Comparison of ENCODE assay signal across 22 cellular contexts in the genomic region with DNA sequence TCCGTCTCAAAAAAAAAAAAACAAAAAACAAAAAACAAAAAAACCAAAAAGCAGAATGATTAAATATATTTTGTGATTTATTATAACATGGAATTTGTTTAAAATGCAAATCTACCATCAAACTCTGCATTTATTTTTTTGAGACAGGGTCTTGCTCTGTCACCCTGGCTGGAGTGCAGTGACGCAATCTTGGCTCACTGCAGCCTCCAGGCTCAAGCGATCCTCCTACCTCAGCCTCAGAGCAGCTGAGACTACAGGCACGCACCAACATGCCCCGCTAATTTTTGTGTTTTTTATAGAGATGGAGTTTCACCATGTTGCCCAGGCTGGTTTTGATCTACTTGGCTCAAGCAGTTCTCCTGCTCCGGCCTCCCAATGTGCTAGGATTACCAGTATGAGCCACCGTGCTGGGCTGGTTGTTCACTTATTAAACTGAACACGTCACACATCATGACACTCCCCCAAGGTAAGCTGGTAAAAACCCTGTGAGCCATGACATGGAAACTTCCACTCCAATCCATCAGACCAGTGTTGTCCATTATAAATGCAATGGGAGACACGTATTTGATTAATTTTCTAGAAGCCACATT. TPM values are rescaled to one million over a fixed set of nuclear protein-coding genes. Genes with fewer than 3 reads are reported as not detected.
DNase-seq lines count a peak whose midpoint lies in the region; ATAC-seq, FAIRE-seq and TF ChIP-seq lines count a peak whose summit lies in the region.
"Had no signal": no experiment of that assay in that cellular context is flagged by ENCODE, and none has a peak within 500 bp of the region (broad histone marks: within the 10 kb centered on the region; RNA-seq: fewer than 3 reads in every experiment).

No MANE protein-coding gene starts in this region.

- no peak for TF ChIP-seq RAD21 in K562 (CRISPR knock-in tag; conservative IDR thresholded peaks at IDR 0.05 in 1 of 2, IDR thresholded peaks at IDR 0.05 in 1 of 2)

- H3K9me3 ChIP-seq in K562 (replicated peaks; ENCODE audit: control insufficient read depth, insufficient read depth, low read depth, low read length) (no peaks in the 10 kb centered on the region), prostate gland (no peaks in the 10 kb centered on the region), right cardiac atrium (ENCODE audit: control insufficient read depth, low read length) (no peaks in the 10 kb centered on the region)
- H3K9me3 ChIP-seq: SK-N-SH had no signal

- DNase-seq in D721Med (ENCODE audit: insufficient read length, low spot score) (no peak), K562 (ENCODE audit: extremely low read depth in 1 of 4, low spot score in 3 of 4) (no peak), kidney tubule cell (ENCODE audit: low spot score) (peak; percentile 94), prostate gland (ENCODE audit: low spot score) (peak; percentile 57), UCSD-AML1 (lab: John Stamatoyannopoulos, UW; ENCODE audit: unreplicated experiment) (no peak), right cardiac atrium (no peak), sciatic nerve (ENCODE audit: low spot score) (no peak)
- DNase-seq in activated CD4-positive, alpha-beta T cell treated with anti-CD3 and anti-CD28 coated beads for 4 hours = no peak
- DNase-seq: DMS 273 treated with DMSO at 0.1 percent for 48 hours, GM23248, HCEC 1CT, MV-4-11, NCI-H1694 treated with DMSO at 0.1 percent for 48 hours, NCI-H2107, NCI-H510A, NCI-H748 treated with DMSO at 0.1 percent for 48 hours, OCI-M1, RPMI8226, SHP77 treated with DMSO at 0.1 percent for 48 hours, SK-N-SH had no signal

- H3K27ac ChIP-seq in K562 (ENCODE audit: extremely low read depth, low read depth, low read length) (no peak overlapping the region), prostate gland (peak overlapping the region; percentile 66 to 85), right cardiac atrium (ENCODE audit: low read length) (no peak overlapping the region)
- H3K27ac ChIP-seq: C4-2B, GM23248 had no signal

- H3K4me3 ChIP-seq in K562 (no peak overlapping the region), prostate gland (no peak overlapping the region), right cardiac atrium (ENCODE audit: low read length) (no peak overlapping the region)
- H3K4me3 ChIP-seq: GM23248 had no signal

- H3K4me2 ChIP-seq in K562 (ENCODE audit: insufficient read depth, low read length) = no peak overlapping the region
- H3K4me2 ChIP-seq: SK-N-SH had no signal

- no TSS peak for BruUV-seq in K562 (replicated peaks; lab: Mats Ljungman, UMichigan)

- intact Hi-C loops in K562 (cut with micrococcal nuclease) = no loop called here
- intact Hi-C loops in prostate gland (cut with DNase I) = no loop called here
- intact Hi-C loops in right cardiac atrium (cut with DNase I) = no loop called here
- intact Hi-C loops in sciatic nerve (cut with DNase I) = no loop called here

- no peak overlapping the region for H3K9ac ChIP-seq in K562 (ENCODE audit: insufficient read depth in 1 of 2, low read depth in 2 of 2, low read length in 2 of 2)
- H3K9ac ChIP-seq: GM23248, SK-N-SH had no signal

- H3K27me3 ChIP-seq in K562 (ENCODE audit: control insufficient read depth in 2 of 2, insufficient read depth in 2 of 2, low read length in 2 of 2) (peaks cover 34 to 58% of the 10 kb centered on the region in 2 experiments; a peak in 4 of 5 replicates), prostate gland (replicated peaks; ENCODE audit: insufficient read depth) (no peaks in the 10 kb centered on the region), right cardiac atrium (ENCODE audit: control insufficient read depth, insufficient read depth) (no peaks in the 10 kb centered on the region)

- 14% methylated on average over 8 of the region's 9 CpGs for WGBS in K562 (ENCODE audit: insufficient coverage, low coverage, missing lambda C conversion rate)
- 83% methylated on average over 9 of the region's 9 CpGs for WGBS in prostate gland
- WGBS in right cardiac atrium = 91% methylated on average over 9 of the region's 9 CpGs

- no peak for TF ChIP-seq POLR2A in K562 (conservative IDR thresholded peaks at IDR 0.05)
- TF ChIP-seq POLR2A in prostate gland (IDR thresholded peaks at IDR 0.05) = no peak

- POLR2A ChIA-PET in K562 (lab: Yijun Ruan, JAX) = no interaction called here

- no peak for ATAC-seq in K562
- ATAC-seq in right cardiac atrium = no peak
- no peak for ATAC-seq in sciatic nerve

- H3K79me2 ChIP-seq in K562 (ENCODE audit: control insufficient read depth, insufficient read depth, low read length) = no peaks in the 10 kb centered on the region

- no peak for TF ChIP-seq CTCF in D721Med (IDR thresholded peaks at IDR 0.05; ENCODE audit: insufficient read depth, missing control alignments)
- no peak for TF ChIP-seq CTCF in K562 (IDR thresholded peaks at IDR 0.05 in 2 of 3, conservative IDR thresholded peaks at IDR 0.05 in 1 of 3; ENCODE audit: insufficient read depth in 2 of 3, low read depth in 1 of 3, low read length in 3 of 3)
- TF ChIP-seq CTCF in prostate gland (IDR thresholded peaks at IDR 0.05) = no peak

- CTCF ChIA-PET in K562 (lab: Yijun Ruan, JAX; ENCODE audit: low intra/inter-chr PET ratio) = no interaction called here

- peaks cover 2 to 5% of the 10 kb centered on the region in 2 experiments; a peak in 2 of 5 replicates for H3K4me1 ChIP-seq in K562 (replicated peaks in 1 of 2; ENCODE audit: control insufficient read depth in 2 of 2, insufficient read depth in 2 of 2, low read length in 2 of 2)
- peaks cover 29% of the 10 kb centered on the region for H3K4me1 ChIP-seq in prostate gland (replicated peaks)
- H3K4me1 ChIP-seq in right cardiac atrium (ENCODE audit: control insufficient read depth, insufficient read depth, low read length) = no peaks in the 10 kb centered on the region

- no peaks in the 10 kb centered on the region for H3K36me3 ChIP-seq in K562 (ENCODE audit: control insufficient read depth, insufficient read depth, low read length)
- no peaks in the 10 kb centered on the region for H3K36me3 ChIP-seq in prostate gland

- FAIRE-seq in D721Med (lab: Jason Lieb, UNC) (peak; percentile 89), K562 (lab: Jason Lieb, UNC) (no peak)
- FAIRE-seq: GM19239 had no signal

- H2AFZ ChIP-seq in K562 (ENCODE audit: low read depth, low read length) = no peak overlapping the region
- H2AFZ ChIP-seq: GM23248 had no signal

- no peaks in the 10 kb centered on the region for H3K9me1 ChIP-seq in K562 (ENCODE audit: control insufficient read depth, insufficient read depth, low read length)

- H4K20me1 ChIP-seq in K562 (replicated peaks; ENCODE audit: control insufficient read depth, insufficient read depth, low read length) = no peaks in the 10 kb centered on the region; the same call in 1 of the 2 replicates

- in situ Hi-C loops in K562 (cut with MboI) = no loop called here

- no peak for TF ChIP-seq EP300 in K562 (IDR thresholded peaks at IDR 0.05; ENCODE audit: low read length)

TF ChIP-seq in K562, 482 proteins besides CTCF, POLR2A, EP300 and RAD21 (continues in another document):
- TF ChIP-seq RBM22 (IDR thresholded peaks at IDR 0.05; ENCODE audit: low read depth, low read length, poor library complexity, severe bottlenecking) (no peak), ZMIZ1 (IDR thresholded peaks at IDR 0.05; ENCODE audit: low read depth in 2 of 2, low read length in 2 of 2) (no peak), ZNF384 (IDR thresholded peaks at IDR 0.05; ENCODE audit: low read depth, low read length) (no peak)

RNA-seq across cellular contexts. Expression of gene RBM47, which starts 45.7 kb away (rescaled TPM):
- total RNA-seq in K562 (2011; cell fraction: chromatin; rRNA removed; ENCODE audit: low replicate concordance) = 1.4 and 1.8 TPM in 2 replicates
- 1.8 and 2.5 TPM in 2 replicates for total RNA-seq in K562 (2011; cell fraction: nucleolus; rRNA removed)
- total RNA-seq in K562 (2011; cell fraction: nucleoplasm; rRNA removed) = 1.7 and 1.9 TPM in 2 replicates
- total RNA-seq in K562 (2014; rRNA removed) (5.1 and 6.2 TPM in 2 replicates), K562 (2014; rRNA removed; fragmentation: Illumina TruSeq; extraction: Trizol) (2.7 and 3.1 TPM in 2 replicates), K562 (2015; rRNA removed; fragmentation: Illumina TruSeq; extraction: Trizol) (3.5 and 3.6 TPM in 2 replicates), K562 (2021) (6.4 and 8.9 TPM in 2 replicates), prostate gland (100 to 1,000 TPM; 241 to 302 TPM), right cardiac atrium (1 to 10 TPM; 3.4 to 8.2 (median 4.8) TPM), sciatic nerve (21.0 TPM)
- polyA plus RNA-seq in K562 (2011; rRNA removed) (0.23 and 1.4 TPM in 2 replicates), K562 (2014; fragmentation: Illumina TruSeq; extraction: Trizol) (3.3 and 3.9 TPM in 2 replicates), K562 (2014; fragmentation: Nextera tagmentation; extraction: Ambion mirVana) (1 to 10 TPM; 1.7 to 2.4 TPM), K562 (2014; rRNA removed) (3.8 and 4.1 TPM in 2 replicates), right cardiac atrium (0.97 TPM)
- 0.32 and 7.8 TPM in 2 replicates for polyA plus RNA-seq in K562 (2011; cell fraction: cytosol; rRNA removed)
- 0.29 and 2.4 TPM in 2 replicates for polyA plus RNA-seq in K562 (2011; cell fraction: nucleus; rRNA removed)
- 4.6 and 4.8 TPM in 2 replicates for polyA plus RNA-seq in K562 (2012)
- 0.33 and 1.9 TPM in 2 replicates for polyA minus RNA-seq in K562 (2011; rRNA and poly(A)+ RNA removed)
- polyA minus RNA-seq in K562 (2011; cell fraction: cytosol; rRNA and poly(A)+ RNA removed) = 0.55 and 3.4 TPM in 2 replicates
- polyA minus RNA-seq in K562 (2011; cell fraction: nucleus; rRNA and poly(A)+ RNA removed) = 0.22 and 2.0 TPM in 2 replicates

Comparison
In these comparisons a context has a peak if more than half of its experiments do, and no peak if none do; other contexts are left out.
1. DNase-seq: peak in kidney tubule cell (single experiment) and prostate gland (single experiment); none in D721Med (single experiment), K562 (0 of 4), activated CD4-positive, alpha-beta T cell treated with anti-CD3 and anti-CD28 coated beads for 4 hours (0 of 2), UCSD-AML1 (single experiment), right cardiac atrium (0 of 3) and sciatic nerve (single experiment).
2. H3K27ac ChIP-seq: peak in prostate gland (2 of 2); none in K562 (single experiment) and right cardiac atrium (single experiment).
3. RNA of gene RBM47, which starts 45.7 kb away (total RNA-seq): 241 to 302 TPM in prostate gland; 21.0 TPM in sciatic nerve (single experiment), 1.4 to 8.9 TPM in K562 and 3.4 to 8.2 TPM in right cardiac atrium; every median in the first group is over 10 times any median in the second.